ENCODE assay signal across 8 cellular contexts in genomic region chr4:15479089-15479912, GRCh38. TPM values are rescaled to one million over a fixed set of nuclear protein-coding genes. Genes with fewer than 3 reads are reported as not detected.
DNase-seq lines count a peak whose midpoint lies in the region; ATAC-seq and TF ChIP-seq lines count a peak whose summit lies in the region.

No MANE protein-coding gene starts in this region.

- H3K27ac ChIP-seq in GM23248, result peak overlapping the region; percentile 53

- no peaks in the 10 kb centered on the region for H3K9me2 ChIP-seq in GM23248 (ENCODE audit: insufficient read depth)

- peak overlapping the region; percentile 93 for H2AFZ ChIP-seq in GM23248

- H3K9ac ChIP-seq in GM23248 (peak overlapping the region; percentile 82), adipocyte (ENCODE audit: low read length) (peak overlapping the region; percentile 90)

- in situ Hi-C loops in GM23248 (cut with MboI), result loop anchor here (25.0 kb wide), 1 partner anchor 483 kb away; the partner anchor contains the start of gene FGFBP2

- H3K9me3 ChIP-seq in GM23248 (ENCODE audit: low read depth), result no peaks in the 10 kb centered on the region
- H3K9me3 ChIP-seq in adipocyte (ENCODE audit: control insufficient read depth, low read length), result no peaks in the 10 kb centered on the region

- no peak for ATAC-seq in GM21529 (IDR thresholded peaks at IDR 0.05; ENCODE audit: unreplicated experiment)
- no peak for ATAC-seq in HG03025 (IDR thresholded peaks at IDR 0.05; ENCODE audit: low FRiP score, unreplicated experiment)

- H3K4me1 Mint-ChIP-seq in osteocyte (ENCODE audit: unreplicated experiment), result peaks cover 40% of the 10 kb centered on the region

- WGBS in GM23248 (ENCODE audit: low coverage in 1 of 2, low lambda C conversion rate in 2 of 2, missing lambda C conversion rate in 2 of 2), 2 experiments, result 1% methylated on average over 11 of the region's 11 CpGs

- H3K79me2 ChIP-seq in GM23248 (ENCODE audit: insufficient read depth), result no peaks in the 10 kb centered on the region

- H3K27ac Mint-ChIP-seq in osteocyte (ENCODE audit: unreplicated experiment), result peak overlapping the region; percentile 89

- peaks cover 4% of the 10 kb centered on the region for H3K9me3 Mint-ChIP-seq in osteocyte (ENCODE audit: unreplicated experiment)

- H3K36me3 Mint-ChIP-seq in osteocyte (ENCODE audit: unreplicated experiment), result peaks cover 23% of the 10 kb centered on the region

- peak overlapping the region; percentile 86 for H3K4me3 Mint-ChIP-seq in osteocyte (ENCODE audit: unreplicated experiment)

- H3K4me3 ChIP-seq in GM23248 (peak overlapping the region; percentile 74), adipocyte (ENCODE audit: low read length) (peak overlapping the region; percentile 89)

- H3K36me3 ChIP-seq in GM23248 (ENCODE audit: low read depth) (no peaks in the 10 kb centered on the region), adipocyte (ENCODE audit: control insufficient read depth, insufficient read depth, low read length, severe bottlenecking) (no peaks in the 10 kb centered on the region)

- H3K27me3 ChIP-seq in GM23248 (replicated peaks; ENCODE audit: insufficient read depth) (no peaks in the 10 kb centered on the region), adipocyte (replicated peaks; ENCODE audit: control insufficient read depth, insufficient read depth, low read length) (no peaks in the 10 kb centered on the region)

- H3K4me1 ChIP-seq in GM23248 (ENCODE audit: insufficient read depth) (peaks cover 9% of the 10 kb centered on the region; the same call in 1 of the 2 replicates), adipocyte (ENCODE audit: control insufficient read depth, insufficient read depth, low read length) (peaks cover 16% of the 10 kb centered on the region)

- TF ChIP-seq CTCF in osteocyte (IDR thresholded peaks at IDR 0.05), result peak; percentile 84

- H3K4me2 ChIP-seq in GM23248 (ENCODE audit: unreplicated experiment), result peak overlapping the region; percentile 85

- peak; percentile 85 for DNase-seq in AG20443 (ENCODE audit: low spot score)
- DNase-seq in GM23248, result peak; percentile 92
- peak; percentile 82 for DNase-seq in NCI-H2171 treated with DMSO at 0.1 percent for 48 hours (lab: John Stamatoyannopoulos, UW)
- peak; percentile 96 for DNase-seq in adipocyte (ENCODE audit: low read depth)
- DNase-seq in head of caudate nucleus, result peak; percentile 42 to 89 (median 70)
- DNase-seq in osteocyte (ENCODE audit: extremely low spot score, unreplicated experiment), result peak; percentile 88

- no peaks in the 10 kb centered on the region for H4K20me1 ChIP-seq in GM23248 (ENCODE audit: insufficient read depth)

- no peaks in the 10 kb centered on the region for H3F3A ChIP-seq in GM23248 (ENCODE audit: insufficient read depth)

- H3K27me3 Mint-ChIP-seq in osteocyte (ENCODE audit: unreplicated experiment), result no peaks in the 10 kb centered on the region

- intact Hi-C loops in head of caudate nucleus (cut with DNase I), result loop anchor here (5.0 kb wide), 2 partner anchors 173 to 523 kb away; no protein-coding TSS in a partner anchor

RNA-seq across cellular contexts. Expression of gene CC2D2A, which starts 9.6 kb away (rescaled TPM):
- 10.2 and 19.5 TPM in 2 replicates for total RNA-seq in GM23248 (2014; rRNA removed; shearing (Covaris generic))
- 11.5 and 12.2 TPM in 2 replicates for polyA plus RNA-seq in GM23248 (2016; fragmentation: Nextera tagmentation; extraction: Ambion mirVana)
- total RNA-seq in osteocyte, result 25.5 and 31.2 TPM in 2 replicates

RNA-seq across cellular contexts. Expression of gene C1QTNF7, which starts 51.5 kb away (rescaled TPM):
- not detected in 2 replicates for total RNA-seq in GM23248 (2014; rRNA removed; shearing (Covaris generic))
- polyA plus RNA-seq in GM23248 (2016; fragmentation: Nextera tagmentation; extraction: Ambion mirVana), result not detected in 2 replicates
- total RNA-seq in osteocyte, result not detected in 2 replicates
